In genomic region chr3:50028336-50028735, GRCh38 we compare ENCODE assay signal across 1 cellular context.
TF ChIP-seq lines count a peak whose summit lies in the region.

No MANE protein-coding gene starts in this region.

TF ChIP-seq in IMR-90, 13 proteins besides CTCF, POLR2A, EP300 and RAD21 (continued from another document):
- TF ChIP-seq ELK1 (IDR thresholded peaks at IDR 0.05; ENCODE audit: borderline replicate concordance, low read depth, low read length) (no peak), USF2 (IDR thresholded peaks at IDR 0.05; ENCODE audit: low read depth, low read length) (no peak), FOS (IDR thresholded peaks at IDR 0.05; ENCODE audit: low read depth, low read length) (no peak), RCOR1 (IDR thresholded peaks at IDR 0.05; ENCODE audit: insufficient replicate concordance, low read length) (no peak), MAZ (IDR thresholded peaks at IDR 0.05; ENCODE audit: borderline replicate concordance, low read depth, low read length) (no peak), NFE2L2 (IDR thresholded peaks at IDR 0.05; ENCODE audit: low read depth, low read length) (no peak)
